ENCODE assay signal across 1 cellular context in the genomic region with DNA sequence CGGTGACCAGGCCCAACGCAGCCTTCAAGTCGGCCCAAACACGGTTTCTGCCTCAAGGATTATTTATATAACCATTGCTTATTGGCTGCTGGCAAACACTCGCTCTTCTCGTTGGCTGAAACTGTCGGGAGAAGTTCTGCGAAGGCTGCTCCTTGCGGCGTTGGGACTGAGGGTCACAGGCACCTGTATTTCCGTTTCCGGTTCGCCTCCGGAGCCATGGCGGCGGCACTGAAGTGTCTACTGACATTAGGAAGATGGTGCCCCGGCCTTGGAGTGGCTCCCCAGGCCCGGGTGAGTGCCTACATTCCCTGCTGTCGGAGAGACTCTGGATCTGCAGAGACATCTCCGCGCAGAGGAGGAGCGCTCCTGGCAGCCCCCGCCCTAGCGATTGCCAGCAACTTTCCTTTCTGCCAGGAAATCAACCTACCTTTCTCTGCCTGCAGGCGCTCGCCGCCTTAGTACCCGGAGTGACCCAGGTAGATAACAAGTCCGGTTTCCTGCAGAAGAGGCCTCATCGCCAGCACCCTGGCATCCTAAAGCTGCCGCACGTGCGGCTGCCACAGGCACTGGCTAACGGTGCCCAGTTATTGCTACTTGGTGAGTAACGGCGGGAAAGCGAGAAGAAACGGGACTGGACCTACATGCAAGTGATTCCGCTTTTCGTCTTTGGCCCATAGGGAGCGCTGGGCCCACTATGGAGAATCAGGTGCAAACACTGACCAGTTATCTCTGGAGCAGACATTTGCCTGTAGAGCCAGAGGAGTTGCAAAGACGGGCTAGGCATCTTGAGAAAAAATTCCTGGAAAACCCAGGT.
TF ChIP-seq lines count a peak whose summit lies in the region.

A gene with protein sequence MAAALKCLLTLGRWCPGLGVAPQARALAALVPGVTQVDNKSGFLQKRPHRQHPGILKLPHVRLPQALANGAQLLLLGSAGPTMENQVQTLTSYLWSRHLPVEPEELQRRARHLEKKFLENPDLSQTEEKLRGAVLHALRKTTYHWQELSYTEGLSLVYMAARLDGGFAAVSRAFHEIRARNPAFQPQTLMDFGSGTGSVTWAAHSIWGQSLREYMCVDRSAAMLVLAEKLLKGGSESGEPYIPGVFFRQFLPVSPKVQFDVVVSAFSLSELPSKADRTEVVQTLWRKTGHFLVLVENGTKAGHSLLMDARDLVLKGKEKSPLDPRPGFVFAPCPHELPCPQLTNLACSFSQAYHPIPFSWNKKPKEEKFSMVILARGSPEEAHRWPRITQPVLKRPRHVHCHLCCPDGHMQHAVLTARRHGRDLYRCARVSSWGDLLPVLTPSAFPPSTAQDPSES (plus strand): TSS at position 194 of the 814 bp plus-strand sequence. CDS start 23 bp downstream, at position 217.

TF ChIP-seq in HepG2, 621 proteins besides CTCF, POLR2A, EP300 and RAD21 (continued from another document and continues in another):
- TF ChIP-seq, protein P1, sequence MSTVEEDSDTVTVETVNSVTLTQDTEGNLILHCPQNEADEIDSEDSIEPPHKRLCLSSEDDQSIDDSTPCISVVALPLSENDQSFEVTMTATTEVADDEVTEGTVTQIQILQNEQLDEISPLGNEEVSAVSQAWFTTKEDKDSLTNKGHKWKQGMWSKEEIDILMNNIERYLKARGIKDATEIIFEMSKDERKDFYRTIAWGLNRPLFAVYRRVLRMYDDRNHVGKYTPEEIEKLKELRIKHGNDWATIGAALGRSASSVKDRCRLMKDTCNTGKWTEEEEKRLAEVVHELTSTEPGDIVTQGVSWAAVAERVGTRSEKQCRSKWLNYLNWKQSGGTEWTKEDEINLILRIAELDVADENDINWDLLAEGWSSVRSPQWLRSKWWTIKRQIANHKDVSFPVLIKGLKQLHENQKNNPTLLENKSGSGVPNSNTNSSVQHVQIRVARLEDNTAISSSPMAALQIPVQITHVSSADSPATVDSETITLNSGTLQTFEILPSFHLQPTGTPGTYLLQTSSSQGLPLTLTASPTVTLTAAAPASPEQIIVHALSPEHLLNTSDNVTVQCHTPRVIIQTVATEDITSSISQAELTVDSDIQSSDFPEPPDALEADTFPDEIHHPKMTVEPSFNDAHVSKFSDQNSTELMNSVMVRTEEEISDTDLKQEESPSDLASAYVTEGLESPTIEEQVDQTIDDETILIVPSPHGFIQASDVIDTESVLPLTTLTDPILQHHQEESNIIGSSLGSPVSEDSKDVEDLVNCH (CRISPR knock-in tag; IDR thresholded peaks at IDR 0.05): no peak
- TF ChIP-seq ZNF513 (CRISPR knock-in tag; conservative IDR thresholded peaks at IDR 0.05): no peak
- TF ChIP-seq, protein P2, sequence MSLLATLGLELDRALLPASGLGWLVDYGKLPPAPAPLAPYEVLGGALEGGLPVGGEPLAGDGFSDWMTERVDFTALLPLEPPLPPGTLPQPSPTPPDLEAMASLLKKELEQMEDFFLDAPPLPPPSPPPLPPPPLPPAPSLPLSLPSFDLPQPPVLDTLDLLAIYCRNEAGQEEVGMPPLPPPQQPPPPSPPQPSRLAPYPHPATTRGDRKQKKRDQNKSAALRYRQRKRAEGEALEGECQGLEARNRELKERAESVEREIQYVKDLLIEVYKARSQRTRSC (CRISPR knock-in tag; IDR thresholded peaks at IDR 0.05; ENCODE audit: low read depth): no peak; the same call in none of the 2 replicates
- peak; percentile 56; the same call in 1 of the 2 replicates for TF ChIP-seq ZZZ3 (CRISPR knock-in tag; IDR thresholded peaks at IDR 0.05; ENCODE audit: borderline replicate concordance)
- TF ChIP-seq ZBTB42 (CRISPR knock-in tag; IDR thresholded peaks at IDR 0.05): no peak
- TF ChIP-seq ZNF3 (CRISPR knock-in tag; IDR thresholded peaks at IDR 0.05): no peak
- TF ChIP-seq ZHX1 (CRISPR knock-in tag; IDR thresholded peaks at IDR 0.05; ENCODE audit: low read depth): no peak
- peak; percentile 95 for TF ChIP-seq PHF8 (CRISPR knock-in tag; IDR thresholded peaks at IDR 0.05)
- no peak for TF ChIP-seq STAT5B (CRISPR knock-in tag; IDR thresholded peaks at IDR 0.05)
- TF ChIP-seq, protein P3, sequence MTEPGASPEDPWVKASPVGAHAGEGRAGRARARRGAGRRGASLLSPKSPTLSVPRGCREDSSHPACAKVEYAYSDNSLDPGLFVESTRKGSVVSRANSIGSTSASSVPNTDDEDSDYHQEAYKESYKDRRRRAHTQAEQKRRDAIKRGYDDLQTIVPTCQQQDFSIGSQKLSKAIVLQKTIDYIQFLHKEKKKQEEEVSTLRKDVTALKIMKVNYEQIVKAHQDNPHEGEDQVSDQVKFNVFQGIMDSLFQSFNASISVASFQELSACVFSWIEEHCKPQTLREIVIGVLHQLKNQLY (CRISPR knock-in tag; IDR thresholded peaks at IDR 0.05): no peak
- TF ChIP-seq ZNF737 (CRISPR knock-in tag; IDR thresholded peaks at IDR 0.05; ENCODE audit: borderline replicate concordance): no peak
- TF ChIP-seq, protein P4, sequence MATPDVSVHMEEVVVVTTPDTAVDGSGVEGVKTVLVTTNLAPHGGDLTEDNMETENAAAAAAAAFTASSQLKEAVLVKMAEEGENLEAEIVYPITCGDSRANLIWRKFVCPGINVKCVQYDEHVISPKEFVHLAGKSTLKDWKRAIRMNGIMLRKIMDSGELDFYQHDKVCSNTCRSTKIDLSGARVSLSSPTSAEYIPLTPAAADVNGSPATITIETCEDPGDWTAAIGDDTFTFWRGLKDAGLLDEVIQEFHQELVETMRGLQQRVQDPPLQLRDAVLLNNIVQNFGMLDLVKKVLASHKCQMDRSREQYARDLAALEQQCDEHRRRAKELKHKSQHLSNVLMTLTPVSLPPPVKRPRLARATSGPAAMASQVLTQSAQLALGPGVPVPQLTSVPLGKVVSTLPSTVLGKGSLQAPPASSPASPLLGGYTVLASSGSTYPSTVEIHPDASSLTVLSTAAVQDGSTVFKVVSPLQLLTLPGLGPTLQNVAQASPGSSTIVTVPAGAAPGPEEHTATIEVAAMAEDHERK (CRISPR knock-in tag; IDR thresholded peaks at IDR 0.05; ENCODE audit: low read depth): no peak
- TF ChIP-seq TRAFD1 (CRISPR knock-in tag; IDR thresholded peaks at IDR 0.05; ENCODE audit: borderline replicate concordance): no peak
- no peak for TF ChIP-seq CHCHD3 (CRISPR knock-in tag; IDR thresholded peaks at IDR 0.05)
- no peak; the same call in 1 of the 2 replicates for TF ChIP-seq ELF4 (CRISPR knock-in tag; IDR thresholded peaks at IDR 0.05; ENCODE audit: borderline replicate concordance)
- peak; percentile 69; the same call in 1 of the 2 replicates for TF ChIP-seq GFI1 (CRISPR knock-in tag; IDR thresholded peaks at IDR 0.05; ENCODE audit: borderline replicate concordance)
- TF ChIP-seq, protein P5, sequence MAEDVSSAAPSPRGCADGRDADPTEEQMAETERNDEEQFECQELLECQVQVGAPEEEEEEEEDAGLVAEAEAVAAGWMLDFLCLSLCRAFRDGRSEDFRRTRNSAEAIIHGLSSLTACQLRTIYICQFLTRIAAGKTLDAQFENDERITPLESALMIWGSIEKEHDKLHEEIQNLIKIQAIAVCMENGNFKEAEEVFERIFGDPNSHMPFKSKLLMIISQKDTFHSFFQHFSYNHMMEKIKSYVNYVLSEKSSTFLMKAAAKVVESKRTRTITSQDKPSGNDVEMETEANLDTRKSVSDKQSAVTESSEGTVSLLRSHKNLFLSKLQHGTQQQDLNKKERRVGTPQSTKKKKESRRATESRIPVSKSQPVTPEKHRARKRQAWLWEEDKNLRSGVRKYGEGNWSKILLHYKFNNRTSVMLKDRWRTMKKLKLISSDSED (CRISPR knock-in tag; IDR thresholded peaks at IDR 0.05): no peak
- TF ChIP-seq, protein P6, sequence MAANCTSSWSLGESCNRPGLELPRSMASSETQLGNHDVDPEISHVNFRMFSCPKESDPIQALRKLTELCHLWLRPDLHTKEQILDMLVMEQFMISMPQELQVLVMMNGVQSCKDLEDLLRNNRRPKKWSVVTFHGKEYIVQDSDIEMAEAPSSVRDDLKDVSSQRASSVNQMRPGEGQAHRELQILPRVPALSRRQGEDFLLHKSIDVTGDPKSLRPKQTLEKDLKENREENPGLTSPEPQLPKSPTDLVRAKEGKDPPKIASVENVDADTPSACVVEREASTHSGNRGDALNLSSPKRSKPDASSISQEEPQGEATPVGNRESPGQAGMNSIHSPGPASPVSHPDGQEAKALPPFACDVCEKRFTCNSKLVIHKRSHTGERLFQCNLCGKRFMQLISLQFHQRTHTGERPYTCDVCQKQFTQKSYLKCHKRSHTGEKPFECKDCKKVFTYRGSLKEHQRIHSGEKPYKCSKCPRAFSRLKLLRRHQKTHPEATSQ (CRISPR knock-in tag; IDR thresholded peaks at IDR 0.05; ENCODE audit: borderline replicate concordance): peak; percentile 89
- no peak for TF ChIP-seq NCOA5 (CRISPR knock-in tag; IDR thresholded peaks at IDR 0.05)
- TF ChIP-seq RFXANK (CRISPR knock-in tag; IDR thresholded peaks at IDR 0.05): no peak
